In the genomic region with DNA sequence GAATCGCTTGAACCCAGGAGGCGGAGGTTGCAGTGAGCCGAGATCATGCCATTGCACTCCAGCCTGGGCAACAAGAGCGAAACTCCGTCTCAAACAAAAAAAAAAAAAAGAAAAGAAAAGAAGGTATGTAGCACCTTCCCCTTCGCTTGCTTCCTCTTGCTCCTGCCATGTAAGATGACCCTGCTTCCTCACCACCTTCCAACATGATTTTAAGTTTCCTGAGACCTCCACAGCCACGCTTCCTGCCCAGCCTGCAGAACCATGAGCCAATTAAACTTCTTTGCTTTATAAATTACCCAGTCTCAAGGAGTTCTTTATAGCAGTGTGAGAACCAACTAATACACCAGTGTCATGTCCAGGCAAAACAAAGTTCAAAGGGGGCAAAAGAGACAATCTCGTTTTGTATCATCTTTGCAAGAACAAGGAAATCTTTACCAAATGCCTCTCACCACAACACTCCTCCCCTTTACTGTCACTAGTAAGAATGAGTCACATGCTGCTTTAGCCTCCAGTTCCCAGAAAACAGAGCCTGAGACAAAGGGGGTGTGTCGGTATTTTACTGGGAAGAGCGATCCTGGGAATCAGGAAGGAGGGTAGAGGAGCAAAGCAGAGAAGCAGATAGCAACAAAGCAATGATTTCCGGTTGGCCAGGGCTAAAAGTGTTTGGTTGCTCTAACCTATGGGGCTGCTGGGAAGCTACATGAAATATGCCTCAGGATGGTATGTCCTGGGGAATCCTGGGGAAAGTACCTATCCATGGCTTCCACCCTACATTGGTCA, we compare ENCODE assay signal across 9 cellular contexts. TPM values are rescaled to one million over a fixed set of nuclear protein-coding genes. Genes with fewer than 3 reads are reported as not detected.
A peak's percentile ranks its signal among the peaks of the same experiment; 100 is the strongest.
DNase-seq lines count a peak whose midpoint lies in the region; ATAC-seq and TF ChIP-seq lines count a peak whose summit lies in the region.
"Had no signal": no experiment of that assay in that cellular context is flagged by ENCODE, and none has a peak within 500 bp of the region (broad histone marks: within the 10 kb centered on the region; RNA-seq: fewer than 3 reads in every experiment).

No MANE protein-coding gene starts in this region.

- TF ChIP-seq CTCF in thyroid gland (IDR thresholded peaks at IDR 0.05): no peak
- TF ChIP-seq CTCF in WERI-Rb-1 (IDR thresholded peaks at IDR 0.05; ENCODE audit: low read depth, low read length): no peak

- H3K4me3 Mint-ChIP-seq in activated T-helper 17 cell treated with anti-CD3 and anti-CD28 coated beads, Interleukin-2, amount 50 U/mL, for 72 hours: peak overlapping the region; percentile 70
- H3K4me3 Mint-ChIP-seq in effector memory CD8-positive, alpha-beta T cell: no peak overlapping the region

- 85 to 87% methylated on average over 11 of the region's 11 CpGs for WGBS in thyroid gland, 2 donors

- H3K4me1 ChIP-seq in thyroid gland: peaks cover 11 to 23% of the 10 kb centered on the region in 2 donors

- H3K27ac Mint-ChIP-seq in activated T-helper 17 cell treated with anti-CD3 and anti-CD28 coated beads, Interleukin-2, amount 50 U/mL, for 72 hours: peak overlapping the region; percentile 88
- peak overlapping the region in 1 of 2 donors; percentile 2 for H3K27ac Mint-ChIP-seq in effector memory CD8-positive, alpha-beta T cell

- no peaks in the 10 kb centered on the region for H3K36me3 Mint-ChIP-seq in activated T-helper 17 cell treated with anti-CD3 and anti-CD28 coated beads, Interleukin-2, amount 50 U/mL, for 72 hours (ENCODE audit: low read depth)
- H3K36me3 Mint-ChIP-seq in effector memory CD8-positive, alpha-beta T cell (ENCODE audit: insufficient read depth): peaks cover 12% of the 10 kb centered on the region

- intact Hi-C loops in thyroid gland (cut with DNase I): no loop called here

- no peak for TF ChIP-seq POLR2A in thyroid gland (IDR thresholded peaks at IDR 0.05)

- H3K4me3 ChIP-seq in thyroid gland (replicated peaks in 1 of 3): no peak overlapping the region
- no peak overlapping the region for H3K4me3 ChIP-seq in WERI-Rb-1 (ENCODE audit: low read depth, low read length)

- H3K4me1 Mint-ChIP-seq in activated T-helper 17 cell treated with anti-CD3 and anti-CD28 coated beads, Interleukin-2, amount 50 U/mL, for 72 hours: peaks cover 20% of the 10 kb centered on the region
- peaks cover 2 to 6% of the 10 kb centered on the region in 2 donors for H3K4me1 Mint-ChIP-seq in effector memory CD8-positive, alpha-beta T cell (ENCODE audit: low read depth in 2 of 2)

- ATAC-seq in activated T-helper 17 cell treated with anti-CD3 and anti-CD28 coated beads, Interleukin-2, amount 50 U/mL, for 72 hours (replicated peaks): peak; percentile 92
- no peak for ATAC-seq in effector memory CD8-positive, alpha-beta T cell (replicated peaks)

- H3K27ac ChIP-seq in thyroid gland: no peak overlapping the region
- H3K27ac ChIP-seq in WERI-Rb-1: no peak overlapping the region

- H3K27me3 ChIP-seq in thyroid gland: no peaks in the 10 kb centered on the region
- no peaks in the 10 kb centered on the region for H3K27me3 ChIP-seq in WERI-Rb-1 (ENCODE audit: insufficient read depth, low read depth, severe bottlenecking)

- no peaks in the 10 kb centered on the region for H3K36me3 ChIP-seq in thyroid gland
- no peaks in the 10 kb centered on the region for H3K36me3 ChIP-seq in WERI-Rb-1

- no peaks in the 10 kb centered on the region for H3K9me3 Mint-ChIP-seq in activated T-helper 17 cell treated with anti-CD3 and anti-CD28 coated beads, Interleukin-2, amount 50 U/mL, for 72 hours
- no peaks in the 10 kb centered on the region for H3K9me3 Mint-ChIP-seq in effector memory CD8-positive, alpha-beta T cell

- peak; percentile 11 for DNase-seq in stimulated activated CD4-positive, alpha-beta T cell treated with anti-CD3 and anti-CD28 coated beads, Interleukin-15, amount 100 ng/mL, for 24 hours
- DNase-seq in stimulated activated CD4-positive, alpha-beta T cell treated with anti-CD3 and anti-CD28 coated beads, Interleukin-4, amount 100 ng/mL, for 24 hours: no peak
- DNase-seq in iris pigment epithelial cell (ENCODE audit: low read depth) (peak; percentile 78), NCI-H748 (lab: John Stamatoyannopoulos, UW; ENCODE audit: unreplicated experiment) (no peak), thyroid gland (no peak), WERI-Rb-1 (no peak)
- no peak for DNase-seq in effector memory CD8-positive, alpha-beta T cell
- DNase-seq: NCI-H2029 treated with DMSO at 0.1 percent for 48 hours had no signal

- no peaks in the 10 kb centered on the region for H3K27me3 Mint-ChIP-seq in activated T-helper 17 cell treated with anti-CD3 and anti-CD28 coated beads, Interleukin-2, amount 50 U/mL, for 72 hours
- peaks cover 0 to 8% of the 10 kb centered on the region in 2 donors for H3K27me3 Mint-ChIP-seq in effector memory CD8-positive, alpha-beta T cell

- H3K9me3 ChIP-seq in thyroid gland (no peaks in the 10 kb centered on the region), WERI-Rb-1 (ENCODE audit: severe bottlenecking) (no peaks in the 10 kb centered on the region)

RNA-seq across cellular contexts. Expression of a gene that starts 10.5 kb away (rescaled TPM):
- not detected for total RNA-seq in activated T-helper 17 cell treated with anti-CD3 and anti-CD28 coated beads, Interleukin-2, amount 50 U/mL, for 72 hours
- not detected for total RNA-seq in thyroid gland

RNA-seq across cellular contexts. Expression of a gene that starts 32.3 kb away (rescaled TPM):
- 10 to 100 TPM; 38.5 to 57.4 TPM for total RNA-seq in activated T-helper 17 cell treated with anti-CD3 and anti-CD28 coated beads, Interleukin-2, amount 50 U/mL, for 72 hours
- total RNA-seq in thyroid gland: 100 to 1,000 TPM in 3 of 4 donors, 10 to 100 TPM in 1; 81.4 to 210 (median 122) TPM

Comparison
In these comparisons a context has a peak if more than half of its experiments do, and no peak if none do; other contexts are left out.
1. DNase-seq: peak in stimulated activated CD4-positive, alpha-beta T cell treated with anti-CD3 and anti-CD28 coated beads, Interleukin-15, amount 100 ng/mL, for 24 hours (single experiment) and iris pigment epithelial cell (single experiment); none in stimulated activated CD4-positive, alpha-beta T cell treated with anti-CD3 and anti-CD28 coated beads, Interleukin-4, amount 100 ng/mL, for 24 hours (single experiment), NCI-H748 (single experiment), thyroid gland (0 of 2), WERI-Rb-1 (single experiment) and effector memory CD8-positive, alpha-beta T cell (0 of 3).